Comparison of ENCODE assay signal across 8 cellular contexts in the genomic region with DNA sequence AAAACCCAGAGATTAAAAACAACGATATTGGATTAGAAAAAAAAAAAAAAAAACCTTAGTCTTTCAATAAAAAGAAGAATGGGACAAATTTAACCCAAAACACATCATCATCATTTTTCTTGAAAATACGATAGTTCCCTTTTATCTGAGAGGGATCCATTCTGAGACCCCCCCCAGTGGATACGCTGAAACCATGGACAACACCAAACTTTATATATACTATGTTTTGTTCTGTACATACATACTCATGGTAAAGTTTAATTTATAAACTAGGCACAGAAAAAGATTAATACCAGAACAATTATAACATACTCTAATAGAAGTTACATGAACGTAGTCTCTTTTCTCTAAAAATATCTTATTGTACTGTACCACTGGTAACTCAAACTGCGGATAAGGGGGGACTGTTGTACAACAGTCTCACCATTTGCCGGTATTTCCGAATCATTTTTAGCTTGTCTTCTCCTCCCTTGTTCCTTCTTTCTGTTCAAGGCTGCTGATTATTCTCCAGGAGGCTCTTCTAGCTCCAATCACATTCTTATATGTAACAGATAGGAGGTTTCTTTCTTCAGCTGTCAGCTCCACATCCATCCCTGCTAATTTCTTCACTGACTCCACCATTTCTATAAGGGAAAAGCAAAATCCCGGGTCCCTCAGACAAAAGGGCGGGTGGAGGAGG. TPM values are rescaled to one million over a fixed set of nuclear protein-coding genes. Genes with fewer than 3 reads are reported as not detected.
DNase-seq lines count a peak whose midpoint lies in the region; ATAC-seq and TF ChIP-seq lines count a peak whose summit lies in the region.

No MANE protein-coding gene starts in this region.

- DNase-seq in AG10803 (ENCODE audit: low read depth) (no peak), MG63 (no peak), HuH-7 (ENCODE audit: low spot score) (no peak), 8988T (no peak)
- no peak for DNase-seq in effector memory CD8-positive, alpha-beta T cell
- DNase-seq in stimulated activated CD4-positive, alpha-beta T cell treated with anti-CD3 and anti-CD28 coated beads, Interleukin-15, amount 100 ng/mL, for 24 hours = no peak
- DNase-seq in effector CD4-positive, alpha-beta T cell = no peak

- peaks cover 12 to 34% of the 10 kb centered on the region in 2 donors for H3K4me1 Mint-ChIP-seq in effector memory CD8-positive, alpha-beta T cell (ENCODE audit: low read depth in 2 of 2)
- peaks cover 22% of the 10 kb centered on the region for H3K4me1 Mint-ChIP-seq in nephron

- no peaks in the 10 kb centered on the region for H3K9me3 Mint-ChIP-seq in effector memory CD8-positive, alpha-beta T cell
- H3K9me3 Mint-ChIP-seq in nephron = peaks cover 2% of the 10 kb centered on the region

- no peaks in the 10 kb centered on the region for H3K9me3 ChIP-seq in MG63

- H3K27ac Mint-ChIP-seq in effector memory CD8-positive, alpha-beta T cell = peak overlapping the region; percentile 89 to 99
- H3K27ac Mint-ChIP-seq in nephron = peak overlapping the region; percentile 85 to 92 (median 88)

- no peaks in the 10 kb centered on the region for H3K27me3 Mint-ChIP-seq in effector memory CD8-positive, alpha-beta T cell
- H3K27me3 Mint-ChIP-seq in nephron (ENCODE audit: low read depth) = peaks cover 29% of the 10 kb centered on the region

- H3K4me3 Mint-ChIP-seq in effector memory CD8-positive, alpha-beta T cell = peak overlapping the region; percentile 88 to 96
- H3K4me3 Mint-ChIP-seq in nephron = peak overlapping the region; percentile 96 to 98 (median 98)

- peaks cover 5% of the 10 kb centered on the region for H3K36me3 Mint-ChIP-seq in effector memory CD8-positive, alpha-beta T cell (ENCODE audit: insufficient read depth)
- peaks cover 32% of the 10 kb centered on the region for H3K36me3 Mint-ChIP-seq in nephron (ENCODE audit: low read depth)

- peak overlapping the region; percentile 58 for H3K4me3 ChIP-seq in AG10803 (ENCODE audit: low read length)
- peak overlapping the region; percentile 46 for H3K4me3 ChIP-seq in MG63

- H3K36me3 ChIP-seq in MG63 = peaks cover 30% of the 10 kb centered on the region

- no peak for ATAC-seq in effector memory CD8-positive, alpha-beta T cell (replicated peaks)

- TF ChIP-seq CTCF in AG10803 (conservative IDR thresholded peaks at IDR 0.05; ENCODE audit: low read length) = no peak
- TF ChIP-seq CTCF in nephron (IDR thresholded peaks at IDR 0.05; ENCODE audit: unreplicated experiment in 3 of 3) = no peak

- no peaks in the 10 kb centered on the region for H3K27me3 ChIP-seq in MG63

RNA-seq across cellular contexts. Expression of a gene that starts 37.0 kb away (rescaled TPM):
- 16.4 and 20.2 TPM in 2 replicates for total RNA-seq in MG63 (2014; rRNA removed; shearing (Covaris generic); ENCODE audit: low replicate concordance)
